12 cellular contexts compared by ENCODE assay signal in genomic region chr7:27189560-27190283, GRCh38. TPM values are rescaled to one million over a fixed set of nuclear protein-coding genes. Genes with fewer than 3 reads are reported as not detected.
A peak's percentile ranks its signal among the peaks of the same experiment; 100 is the strongest.
DNase-seq lines count a peak whose midpoint lies in the region; ATAC-seq, FAIRE-seq and TF ChIP-seq lines count a peak whose summit lies in the region.
"Had no signal": no experiment of that assay in that cellular context is flagged by ENCODE, and none has a peak within 500 bp of the region (broad histone marks: within the 10 kb centered on the region; RNA-seq: fewer than 3 reads in every experiment).

No MANE protein-coding gene starts in this region.

- intact Hi-C loops in CD14-positive monocyte (cut with micrococcal nuclease) (loop anchor here (5.0 to 10.0 kb wide), 4 partner anchors 37 to 735 kb away; partner anchors contain the start of gene HOXA3 (in 2 of the 2)), kidney (cut with DNase I) (no loop called here)

- H3K27ac ChIP-seq in HEK293 (ENCODE audit: extremely low read depth, low read depth, low read length) (no peak overlapping the region; the same call in 1 of the 2 replicates), osteoblast (ENCODE audit: low read depth, low read length) (peak overlapping the region; percentile 95), kidney (ENCODE audit: low read depth in 2 of 2, low read length in 2 of 2) (peak overlapping the region in 1 of 2 donors; percentile 36)
- H3K27ac ChIP-seq: body of pancreas, SK-N-MC had no signal

- H3K4me1 ChIP-seq in HEK293 (ENCODE audit: control insufficient read depth, insufficient read depth, low read length) (peaks cover 25% of the 10 kb centered on the region), osteoblast (ENCODE audit: insufficient read depth, low read length) (peaks cover 68% of the 10 kb centered on the region), kidney (ENCODE audit: control insufficient read depth in 1 of 2, insufficient read depth in 1 of 2, low read depth in 1 of 2, low read length in 2 of 2) (peaks cover 0 to 4% of the 10 kb centered on the region in 2 donors)

- H3K79me2 ChIP-seq in osteoblast (ENCODE audit: insufficient read depth, low read length), result peaks cover 96% of the 10 kb centered on the region

- CTCF ChIA-PET in HEK293 (lab: Yijun Ruan, JAX), result interaction anchor here (0.6 to 1.2 kb wide), 6 partner anchors 9 to 843 kb away, joined by 3 read pairs; no protein-coding TSS in a partner anchor

- H3K4me3 Mint-ChIP-seq in CD14-positive monocyte, result peak overlapping the region in 1 of 2 donors; percentile 92
- H3K4me3 Mint-ChIP-seq in effector memory CD8-positive, alpha-beta T cell, result peak overlapping the region; percentile 9 to 86

- H3K4me1 Mint-ChIP-seq in CD14-positive monocyte, result peaks cover 69% of the 10 kb centered on the region
- H3K4me1 Mint-ChIP-seq in effector memory CD8-positive, alpha-beta T cell (ENCODE audit: low read depth in 2 of 2), result peaks cover 37 to 51% of the 10 kb centered on the region in 2 donors

- no peak overlapping the region for H2AFZ ChIP-seq in osteoblast (ENCODE audit: low read length)

- no peak for FAIRE-seq in kidney (lab: Jason Lieb, UNC)

- no peak for ATAC-seq in effector memory CD8-positive, alpha-beta T cell (replicated peaks)
- ATAC-seq: body of pancreas had no signal

- TF ChIP-seq CTCF in CD14-positive monocyte (IDR thresholded peaks at IDR 0.05) (no peak), HEK293 (tag by site-specific recombination; IDR thresholded peaks at IDR 0.05) (no peak), osteoblast (IDR thresholded peaks at IDR 0.05; ENCODE audit: extremely low read depth, low read depth, low read length) (no peak), kidney (IDR thresholded peaks at IDR 0.05; ENCODE audit: borderline replicate concordance, extremely low read depth, insufficient read depth) (no peak)

- H3K27me3 ChIP-seq in osteoblast (ENCODE audit: insufficient read depth, low read length), result no peaks in the 10 kb centered on the region

- POLR2A ChIA-PET in HEK293 (lab: Yijun Ruan, JAX), result interaction anchor here (1.1 to 2.3 kb wide), 4 partner anchors 10 to 731 kb away, joined by 3 to 8 read pairs (median 6); partner anchors contain the start of gene HOXA13

- peaks cover 97 to 99% (median 98%) of the 10 kb centered on the region in 3 donors for H3K27me3 Mint-ChIP-seq in CD14-positive monocyte (ENCODE audit: low read depth in 3 of 3)
- H3K27me3 Mint-ChIP-seq in effector memory CD8-positive, alpha-beta T cell, result peaks cover 91 to 97% of the 10 kb centered on the region in 2 donors

- H3K9me3 Mint-ChIP-seq in CD14-positive monocyte, result peaks cover 2 to 69% (median 41%) of the 10 kb centered on the region in 7 donors
- no peaks in the 10 kb centered on the region for H3K9me3 Mint-ChIP-seq in effector memory CD8-positive, alpha-beta T cell

- peaks cover 21 to 36% of the 10 kb centered on the region in 2 donors for H3K36me3 Mint-ChIP-seq in CD14-positive monocyte
- peaks cover 33% of the 10 kb centered on the region for H3K36me3 Mint-ChIP-seq in effector memory CD8-positive, alpha-beta T cell (ENCODE audit: insufficient read depth)

- DNase-seq in CD14-positive monocyte (ENCODE audit: low spot score) (peak; percentile 26), osteoblast (ENCODE audit: insufficient read length, low spot score, missing footprints) (no peak), kidney (no peak), NCI-H510A treated with DMSO at 0.1 percent for 48 hours (lab: John Stamatoyannopoulos, UW) (no peak), SK-N-DZ (ENCODE audit: low spot score) (no peak)
- DNase-seq in effector memory CD8-positive, alpha-beta T cell, result no peak
- no peak for DNase-seq in stimulated activated CD4-positive, alpha-beta T cell treated with anti-CD3 and anti-CD28 coated beads, Interleukin-4, amount 100 ng/mL, for 4 hours

- no peak overlapping the region for H3K27ac Mint-ChIP-seq in CD14-positive monocyte
- peak overlapping the region in 1 of 2 donors; percentile 69 for H3K27ac Mint-ChIP-seq in effector memory CD8-positive, alpha-beta T cell

- H4K20me1 ChIP-seq in osteoblast (ENCODE audit: insufficient read depth, low read length), result no peaks in the 10 kb centered on the region

- peak overlapping the region; percentile 96 for H3K4me2 ChIP-seq in osteoblast (ENCODE audit: insufficient read depth, low read length)

- no peaks in the 10 kb centered on the region for H3K9me3 ChIP-seq in HEK293 (ENCODE audit: control insufficient read depth, insufficient read depth, low read depth, low read length)
- H3K9me3 ChIP-seq in osteoblast (ENCODE audit: low read depth, low read length), result no peaks in the 10 kb centered on the region
- H3K9me3 ChIP-seq in kidney (ENCODE audit: control insufficient read depth in 1 of 2, low read length in 2 of 2), result no peaks in the 10 kb centered on the region
- H3K9me3 ChIP-seq: body of pancreas had no signal

- no peak overlapping the region for H3K4me3 ChIP-seq in HEK293 (ENCODE audit: low read depth, low read length)
- peak overlapping the region; percentile 92 for H3K4me3 ChIP-seq in osteoblast (ENCODE audit: insufficient read depth, low read length)
- H3K4me3 ChIP-seq in kidney (ENCODE audit: low read length in 2 of 2), result no peak overlapping the region
- H3K4me3 ChIP-seq: body of pancreas, SK-N-MC had no signal

- no peak overlapping the region for H3K9ac ChIP-seq in kidney (ENCODE audit: low read length in 2 of 2)

- peaks cover 9 to 19% of the 10 kb centered on the region in 2 experiments; a peak in 2 of 3 replicates for H3K36me3 ChIP-seq in HEK293 (ENCODE audit: control insufficient read depth in 2 of 2, insufficient read depth in 1 of 2, low read length in 2 of 2)
- H3K36me3 ChIP-seq in osteoblast (ENCODE audit: insufficient read depth, low read length), result no peaks in the 10 kb centered on the region
- no peaks in the 10 kb centered on the region for H3K36me3 ChIP-seq in kidney (ENCODE audit: control insufficient read depth in 1 of 2, insufficient read depth in 2 of 2, low read length in 2 of 2)

TF ChIP-seq in HEK293, 187 proteins besides CTCF, POLR2A, EP300 and RAD21 (continues in another document):
- peak; percentile 65 for TF ChIP-seq ZNF366 (tag by site-specific recombination; conservative IDR thresholded peaks at IDR 0.05)
- TF ChIP-seq, protein P1, sequence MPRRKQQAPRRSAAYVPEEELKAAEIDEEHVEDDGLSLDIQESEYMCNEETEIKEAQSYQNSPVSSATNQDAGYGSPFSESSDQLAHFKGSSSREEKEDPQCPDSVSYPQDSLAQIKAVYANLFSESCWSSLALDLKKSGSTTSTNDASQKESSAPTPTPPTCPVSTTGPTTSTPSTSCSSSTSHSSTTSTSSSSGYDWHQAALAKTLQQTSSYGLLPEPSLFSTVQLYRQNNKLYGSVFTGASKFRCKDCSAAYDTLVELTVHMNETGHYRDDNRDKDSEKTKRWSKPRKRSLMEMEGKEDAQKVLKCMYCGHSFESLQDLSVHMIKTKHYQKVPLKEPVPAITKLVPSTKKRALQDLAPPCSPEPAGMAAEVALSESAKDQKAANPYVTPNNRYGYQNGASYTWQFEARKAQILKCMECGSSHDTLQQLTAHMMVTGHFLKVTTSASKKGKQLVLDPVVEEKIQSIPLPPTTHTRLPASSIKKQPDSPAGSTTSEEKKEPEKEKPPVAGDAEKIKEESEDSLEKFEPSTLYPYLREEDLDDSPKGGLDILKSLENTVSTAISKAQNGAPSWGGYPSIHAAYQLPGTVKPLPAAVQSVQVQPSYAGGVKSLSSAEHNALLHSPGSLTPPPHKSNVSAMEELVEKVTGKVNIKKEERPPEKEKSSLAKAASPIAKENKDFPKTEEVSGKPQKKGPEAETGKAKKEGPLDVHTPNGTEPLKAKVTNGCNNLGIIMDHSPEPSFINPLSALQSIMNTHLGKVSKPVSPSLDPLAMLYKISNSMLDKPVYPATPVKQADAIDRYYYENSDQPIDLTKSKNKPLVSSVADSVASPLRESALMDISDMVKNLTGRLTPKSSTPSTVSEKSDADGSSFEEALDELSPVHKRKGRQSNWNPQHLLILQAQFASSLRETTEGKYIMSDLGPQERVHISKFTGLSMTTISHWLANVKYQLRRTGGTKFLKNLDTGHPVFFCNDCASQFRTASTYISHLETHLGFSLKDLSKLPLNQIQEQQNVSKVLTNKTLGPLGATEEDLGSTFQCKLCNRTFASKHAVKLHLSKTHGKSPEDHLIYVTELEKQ (tag by site-specific recombination; IDR thresholded peaks at IDR 0.05; ENCODE audit: borderline replicate concordance), result no peak

RNA-seq across cellular contexts. Expression of gene HOXA11, which starts 4.7 kb away (rescaled TPM):
- polyA plus RNA-seq in CD14-positive monocyte, result not detected
- 14.4 and 15.2 TPM in 2 replicates for total RNA-seq in osteoblast
- total RNA-seq in kidney, result 5.2 TPM
- 5.5 TPM for polyA plus RNA-seq in kidney (ENCODE audit: insufficient read depth, low read depth, low replicate concordance)
- polyA plus RNA-seq in SK-N-DZ (2014; cell fraction: cytosol; rRNA removed), result not detected in 2 replicates
- polyA plus RNA-seq in SK-N-DZ (2014; cell fraction: nucleus; rRNA removed), result not detected in 2 replicates
- total RNA-seq: body of pancreas had no signal
- polyA plus RNA-seq: esophagus had no signal

RNA-seq across cellular contexts. Expression of gene HOXA13, which starts 10.2 kb away (rescaled TPM):
- polyA plus RNA-seq in CD14-positive monocyte (not detected), kidney (ENCODE audit: insufficient read depth, low read depth, low replicate concordance) (0.17 TPM)
- total RNA-seq in osteoblast (6.2 and 8.0 TPM in 2 replicates), kidney (0.44 TPM)
- polyA plus RNA-seq in SK-N-DZ (2014; cell fraction: cytosol; rRNA removed), result not detected in 2 replicates
- polyA plus RNA-seq in SK-N-DZ (2014; cell fraction: nucleus; rRNA removed), result not detected in 2 replicates
- total RNA-seq: body of pancreas, MCF 10A had no signal
- polyA plus RNA-seq: esophagus had no signal

RNA-seq across cellular contexts. Expression of gene HOXA10, which starts 15.6 kb away (rescaled TPM):
- 1 to 10 TPM in 1 of 2 donors, under 1 TPM in 1; 0.33 to 3.2 TPM for polyA plus RNA-seq in CD14-positive monocyte
- 32.1 and 43.1 TPM in 2 replicates for total RNA-seq in osteoblast
- total RNA-seq in kidney, result 16.3 TPM
- 17.9 TPM for polyA plus RNA-seq in kidney (ENCODE audit: insufficient read depth, low read depth, low replicate concordance)
- polyA plus RNA-seq in SK-N-DZ (2014; cell fraction: cytosol; rRNA removed), result not detected in 2 replicates
- not detected in 2 replicates for polyA plus RNA-seq in SK-N-DZ (2014; cell fraction: nucleus; rRNA removed)

RNA-seq across cellular contexts. Expression of gene HOXA9, which starts 24.4 kb away (rescaled TPM):
- 1 to 10 TPM in 1 of 2 donors, under 1 TPM in 1; 0.55 to 1.9 TPM for polyA plus RNA-seq in CD14-positive monocyte
- total RNA-seq in osteoblast, result 15.3 and 19.5 TPM in 2 replicates
- total RNA-seq in kidney, result 36.8 TPM
- polyA plus RNA-seq in kidney (ENCODE audit: insufficient read depth, low read depth, low replicate concordance), result 36.7 TPM
- 0.16 TPM in 1 of 2 replicates, not detected in the other for polyA plus RNA-seq in SK-N-DZ (2014; cell fraction: cytosol; rRNA removed)
- not detected in 2 replicates for polyA plus RNA-seq in SK-N-DZ (2014; cell fraction: nucleus; rRNA removed)
- total RNA-seq: body of pancreas had no signal

RNA-seq across cellular contexts. Expression of gene HOXA7, which starts 33.2 kb away (rescaled TPM):
- polyA plus RNA-seq in CD14-positive monocyte (not detected), kidney (ENCODE audit: insufficient read depth, low read depth, low replicate concordance) (23.8 TPM)
- total RNA-seq in osteoblast (3.6 and 4.4 TPM in 2 replicates), kidney (31.3 TPM)
- polyA plus RNA-seq in SK-N-DZ (2014; cell fraction: cytosol; rRNA removed), result not detected in 2 replicates
- not detected in 2 replicates for polyA plus RNA-seq in SK-N-DZ (2014; cell fraction: nucleus; rRNA removed)
